ENCODE assay signal across 14 cellular contexts in the genomic region with DNA sequence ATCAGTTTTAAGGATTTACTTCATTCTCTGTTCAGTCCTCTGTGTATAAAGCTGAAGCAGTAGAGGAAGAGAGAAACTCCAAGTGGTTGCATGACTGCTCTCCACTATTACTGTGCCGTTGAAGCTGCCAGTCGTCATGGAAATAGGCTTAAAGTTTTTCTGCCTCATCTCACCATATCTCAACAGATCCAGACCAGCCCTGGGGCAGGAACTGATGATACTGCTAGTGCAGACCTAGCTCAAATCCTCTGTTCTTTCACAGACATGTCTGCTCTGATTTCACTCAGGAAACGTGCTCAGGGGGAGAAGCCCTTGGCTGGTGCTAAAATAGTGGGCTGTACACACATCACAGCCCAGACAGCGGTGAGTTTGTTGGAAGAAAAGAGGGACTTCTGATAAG. TPM values are rescaled to one million over a fixed set of nuclear protein-coding genes. Genes with fewer than 3 reads are reported as not detected.
DNase-seq lines count a peak whose midpoint lies in the region; ATAC-seq, FAIRE-seq and TF ChIP-seq lines count a peak whose summit lies in the region.
"Had no signal": no experiment of that assay in that cellular context is flagged by ENCODE, and none has a peak within 500 bp of the region (broad histone marks: within the 10 kb centered on the region; RNA-seq: fewer than 3 reads in every experiment).

No MANE protein-coding gene starts in this region.

- SMC1A ChIA-PET in GM12878 (lab: Charles Lee; ENCODE audit: uncharacterized antibody, unreplicated experiment): interaction anchor here (0.5 to 5.7 kb wide), 12 partner anchors 8 to 466 kb away, joined by 3 to 113 read pairs (median 4); partner anchors contain the start of gene AHCYL1

- no peak for TF ChIP-seq POLR2A in GM12878 (IDR thresholded peaks at IDR 0.05; ENCODE audit: low read depth, low read length)

- RAD21 ChIA-PET in GM12878 (lab: Charles Lee; ENCODE audit: unreplicated experiment): interaction anchor here (1.3 to 3.9 kb wide), 7 partner anchors 13 to 466 kb away, joined by 3 to 94 read pairs (median 9); partner anchors contain the start of genes AHCYL1, GNAI3 and STRIP1

- H3K79me2 ChIP-seq in GM12878 (ENCODE audit: control insufficient read depth, insufficient read depth, low read length): no peaks in the 10 kb centered on the region
- H3K79me2 ChIP-seq in Karpas-422 (ENCODE audit: low read length): peaks cover 6% of the 10 kb centered on the region; the same call in 1 of the 2 replicates

- H2AFZ ChIP-seq in GM12878 (ENCODE audit: control insufficient read depth, low read depth, low read length) (peak overlapping the region; percentile 3), Karpas-422 (ENCODE audit: low read length) (no peak overlapping the region)

- WGBS in GM12878 (ENCODE audit: insufficient coverage, insufficient replicate concordance, low lambda C conversion rate, missing lambda C conversion rate): 10% methylated on average over 4 of the region's 4 CpGs

- peak; percentile 49 for FAIRE-seq in GM12878 (lab: Jason Lieb, UNC)
- FAIRE-seq: D721Med had no signal

- H3K9ac ChIP-seq in GM12878 (ENCODE audit: control insufficient read depth, insufficient read depth, low read length) (no peak overlapping the region; the same call in 1 of the 2 replicates), Karpas-422 (ENCODE audit: low read length) (no peak overlapping the region)

- DNase-seq in GM12865 (ENCODE audit: low read depth): peak; percentile 75
- peak; percentile 45 for DNase-seq in GM12878 (ENCODE audit: low read depth, low spot score)
- no peak for DNase-seq in SKM-1 treated with dmso at 0.1 percent for 144 hours (lab: John Stamatoyannopoulos, UW; ENCODE audit: unreplicated experiment)
- DNase-seq in Karpas-422: no peak
- no peak for DNase-seq in glomerular visceral epithelial cell (ENCODE audit: extremely low spot score)
- DNase-seq in HT-29 (ENCODE audit: low spot score): no peak
- DNase-seq: activated CD4-positive, CD25-positive, alpha-beta regulatory T cell had no signal

- peak overlapping the region; percentile 86 for H3K4me2 ChIP-seq in GM12878 (ENCODE audit: control insufficient read depth, insufficient read depth)
- H3K4me2 ChIP-seq in Karpas-422 (ENCODE audit: low read depth, low read length, poor library complexity, severe bottlenecking): no peak overlapping the region

- no peak for TF ChIP-seq RAD21 in GM12878 (IDR thresholded peaks at IDR 0.05; ENCODE audit: insufficient read depth, low read depth, low read length)

- H3K9me2 ChIP-seq in Karpas-422 (replicated peaks; ENCODE audit: insufficient read depth, low read length): no peaks in the 10 kb centered on the region

- H3K4me1 ChIP-seq in GM12878 (ENCODE audit: control insufficient read depth, insufficient read depth, low read length): peaks cover 27% of the 10 kb centered on the region
- peaks cover under 1% of the 10 kb centered on the region; the same call in 1 of the 2 replicates for H3K4me1 ChIP-seq in Karpas-422 (ENCODE audit: low read length)

- ATAC-seq in GM19463 (IDR thresholded peaks at IDR 0.05; ENCODE audit: unreplicated experiment): peak; percentile 67
- peak; percentile 53 for ATAC-seq in HG03095 (IDR thresholded peaks at IDR 0.05; ENCODE audit: unreplicated experiment)
- ATAC-seq in GM12878: peak; percentile 83

- intact Hi-C loops in GM12878 (cut with micrococcal nuclease; ENCODE audit: unreplicated experiment): no loop called here

- POLR2A ChIA-PET in GM12878 (lab: Charles Lee): interaction anchor here (1.0 to 2.7 kb wide), 4 partner anchors 20 to 466 kb away, joined by 4 to 28 read pairs (median 6); partner anchors contain the start of gene AHCYL1

- no peak for TF ChIP-seq EP300 in GM12878 (IDR thresholded peaks at IDR 0.05; ENCODE audit: borderline replicate concordance in 1 of 2, control insufficient read depth in 1 of 2, low read depth in 2 of 2, low read length in 2 of 2)

- no peaks in the 10 kb centered on the region for H4K20me1 ChIP-seq in GM12878 (ENCODE audit: control insufficient read depth, insufficient read depth)
- no peaks in the 10 kb centered on the region for H4K20me1 ChIP-seq in Karpas-422 (ENCODE audit: insufficient read depth, low read depth, low read length)

- CTCF ChIA-PET in GM12878 (lab: Yijun Ruan, JAX): interaction anchor here (0.8 to 9.5 kb wide), 23 partner anchors 8 to 467 kb away, joined by 3 to 200 read pairs (median 7); partner anchors contain the start of genes AHCYL1, AMPD2, GNAT2 and STRIP1

- H3K9me3 ChIP-seq in GM12878 (replicated peaks; ENCODE audit: control insufficient read depth, insufficient read depth, low read length) (no peaks in the 10 kb centered on the region), Karpas-422 (ENCODE audit: low read length) (no peaks in the 10 kb centered on the region)
- H3K9me3 ChIP-seq: upper lobe of left lung had no signal

- peak overlapping the region; percentile 34 for H3K27ac ChIP-seq in GM12878 (ENCODE audit: control insufficient read depth, insufficient read depth)
- no peak overlapping the region for H3K27ac ChIP-seq in Karpas-422 (ENCODE audit: low read length)
- H3K27ac ChIP-seq: upper lobe of left lung had no signal

- H3K27me3 ChIP-seq in GM12878 (replicated peaks in 1 of 2; ENCODE audit: control insufficient read depth in 2 of 2, insufficient read depth in 2 of 2, low read length in 1 of 2) (no peaks in the 10 kb centered on the region), Karpas-422 (ENCODE audit: low read length) (no peaks in the 10 kb centered on the region)
- H3K27me3 ChIP-seq: upper lobe of left lung had no signal

- in situ Hi-C loops in GM12878 (cut with MboI): no loop called here

- peaks cover 5 to 31% of the 10 kb centered on the region in 2 experiments; a peak in 3 of 4 replicates for H3K36me3 ChIP-seq in GM12878 (ENCODE audit: control insufficient read depth in 2 of 2, insufficient read depth in 2 of 2, low read length in 1 of 2)
- peaks cover 28% of the 10 kb centered on the region; the same call in 1 of the 2 replicates for H3K36me3 ChIP-seq in Karpas-422 (ENCODE audit: insufficient read depth, low read length)

- no peak overlapping the region for H3K4me3 ChIP-seq in GM12865 (ENCODE audit: low read depth, low read length)
- H3K4me3 ChIP-seq in GM12878: 0 out of 2 replicates have a peak overlapping the region, but pooled peaks have one; percentile 26
- H3K4me3 ChIP-seq in Karpas-422 (ENCODE audit: low read length): no peak overlapping the region
- H3K4me3 ChIP-seq: upper lobe of left lung had no signal

- no TSS peak for BruUV-seq in GM12878 (replicated peaks; lab: Mats Ljungman, UMichigan)

- TF ChIP-seq CTCF in GM12865 (IDR thresholded peaks at IDR 0.05; ENCODE audit: insufficient read depth, low read depth, low read length, missing control alignments): no peak
- no peak for TF ChIP-seq CTCF in GM12878 (IDR thresholded peaks at IDR 0.05 in 2 of 3, conservative IDR thresholded peaks at IDR 0.05 in 1 of 3; ENCODE audit: control insufficient read depth in 2 of 3, extremely low read depth in 1 of 3, insufficient read depth in 1 of 3, low read depth in 3 of 3, low read length in 3 of 3)

RNA-seq across cellular contexts. Expression of gene STRIP1, which starts 22.3 kb away (rescaled TPM):
- 105 and 117 TPM in 2 replicates for total RNA-seq in GM12878 (2013; cell fraction: nucleolus; rRNA removed)
- 24.5 and 25.2 TPM in 2 replicates for total RNA-seq in GM12878 (2014; rRNA removed)
- total RNA-seq in GM12878 (2014; rRNA removed; fragmentation: Illumina TruSeq; extraction: Trizol): 16.4 and 17.4 TPM in 2 replicates
- total RNA-seq in GM12878 (2021): 22.5 and 25.5 TPM in 2 replicates
- polyA plus RNA-seq in GM12878 (2011; ENCODE audit: low read depth): 14.6 TPM
- polyA plus RNA-seq in GM12878 (2011; rRNA removed): 18.9 and 22.8 TPM in 2 replicates
- polyA plus RNA-seq in GM12878 (2011; cell fraction: cytosol; rRNA removed): 17.8 and 25.1 TPM in 2 replicates
- polyA plus RNA-seq in GM12878 (2011; cell fraction: nucleus; rRNA removed): 98.6 and 109 TPM in 2 replicates
- 15.6 and 16.4 TPM in 2 replicates for polyA plus RNA-seq in GM12878 (2012)
- 14.3 and 19.4 TPM in 2 replicates for polyA plus RNA-seq in GM12878 (2014; fragmentation: Illumina TruSeq; extraction: Trizol)
- polyA plus RNA-seq in GM12878 (2014; fragmentation: Nextera tagmentation; extraction: Ambion mirVana): 1 to 10 TPM; 6.3 to 7.9 TPM
- 23.7 and 26.6 TPM in 2 replicates for polyA plus RNA-seq in GM12878 (2014; rRNA removed)
- polyA plus RNA-seq in GM12878 (2016; fragmentation: Nextera tagmentation; extraction: Ambion mirVana): 10 to 100 TPM; 16.5 to 16.7 TPM
- 35.5 and 42.3 TPM in 2 replicates for polyA minus RNA-seq in GM12878 (2011; rRNA and poly(A)+ RNA removed)
- polyA minus RNA-seq in GM12878 (2011; cell fraction: cytosol; rRNA and poly(A)+ RNA removed): 9.8 and 15.5 TPM in 2 replicates
- polyA minus RNA-seq in GM12878 (2011; cell fraction: nucleus; rRNA and poly(A)+ RNA removed): 42.9 and 72.4 TPM in 2 replicates
- 35.3 and 53.8 TPM in 2 replicates for total RNA-seq in Karpas-422 (2014; rRNA removed; shearing (Covaris generic); ENCODE audit: low replicate concordance)
- total RNA-seq in HT-29 (2014; rRNA removed; shearing (Covaris generic)): 24.1 and 26.8 TPM in 2 replicates

RNA-seq across cellular contexts. Expression of gene AHCYL1, which starts 27.5 kb away (rescaled TPM):
- total RNA-seq in GM12878 (2013; cell fraction: nucleolus; rRNA removed): 19.4 and 26.5 TPM in 2 replicates
- total RNA-seq in GM12878 (2014; rRNA removed) (28.0 and 31.7 TPM in 2 replicates), GM12878 (2014; rRNA removed; fragmentation: Illumina TruSeq; extraction: Trizol) (30.0 and 30.9 TPM in 2 replicates), GM12878 (2021) (59.9 and 64.8 TPM in 2 replicates)
- 28.1 TPM for polyA plus RNA-seq in GM12878 (2011; ENCODE audit: low read depth)
- polyA plus RNA-seq in GM12878 (2011; rRNA removed) (73.5 and 73.6 TPM in 2 replicates), GM12878 (2014; fragmentation: Illumina TruSeq; extraction: Trizol) (60.7 and 67.6 TPM in 2 replicates), GM12878 (2014; fragmentation: Nextera tagmentation; extraction: Ambion mirVana) (10 to 100 TPM; 24.7 to 26.1 TPM), GM12878 (2014; rRNA removed) (39.2 and 43.9 TPM in 2 replicates), GM12878 (2016; fragmentation: Nextera tagmentation; extraction: Ambion mirVana) (10 to 100 TPM; 49.7 to 54.2 TPM)
- 45.5 and 59.4 TPM in 2 replicates for polyA plus RNA-seq in GM12878 (2011; cell fraction: cytosol; rRNA removed)
- polyA plus RNA-seq in GM12878 (2011; cell fraction: nucleus; rRNA removed): 58.0 and 62.1 TPM in 2 replicates
- 34.9 and 46.3 TPM in 2 replicates for polyA plus RNA-seq in GM12878 (2012)
- 49.6 and 59.3 TPM in 2 replicates for polyA minus RNA-seq in GM12878 (2011; rRNA and poly(A)+ RNA removed)
- polyA minus RNA-seq in GM12878 (2011; cell fraction: cytosol; rRNA and poly(A)+ RNA removed): 17.9 and 21.8 TPM in 2 replicates
- 13.7 and 24.5 TPM in 2 replicates for polyA minus RNA-seq in GM12878 (2011; cell fraction: nucleus; rRNA and poly(A)+ RNA removed)
- 29.5 and 34.0 TPM in 2 replicates for total RNA-seq in Karpas-422 (2014; rRNA removed; shearing (Covaris generic); ENCODE audit: low replicate concordance)
- total RNA-seq in HT-29 (2014; rRNA removed; shearing (Covaris generic)): 45.6 and 48.7 TPM in 2 replicates

RNA-seq across cellular contexts. Expression of gene ALX3, which starts 58.4 kb away (rescaled TPM):
- total RNA-seq in GM12878 (2013; cell fraction: nucleolus; rRNA removed): not detected in 2 replicates
- total RNA-seq in GM12878 (2014; rRNA removed) (not detected in 2 replicates), GM12878 (2014; rRNA removed; fragmentation: Illumina TruSeq; extraction: Trizol) (not detected in 2 replicates), GM12878 (2021) (not detected in 2 replicates)
- not detected for polyA plus RNA-seq in GM12878 (2011; ENCODE audit: low read depth)
- polyA plus RNA-seq in GM12878 (2011; rRNA removed) (not detected in 2 replicates), GM12878 (2014; fragmentation: Illumina TruSeq; extraction: Trizol) (not detected in 2 replicates), GM12878 (2014; fragmentation: Nextera tagmentation; extraction: Ambion mirVana) (not detected), GM12878 (2014; rRNA removed) (not detected in 2 replicates), GM12878 (2016; fragmentation: Nextera tagmentation; extraction: Ambion mirVana) (not detected)
- polyA plus RNA-seq in GM12878 (2011; cell fraction: cytosol; rRNA removed): not detected in 2 replicates
- not detected in 2 replicates for polyA plus RNA-seq in GM12878 (2011; cell fraction: nucleus; rRNA removed)
- polyA plus RNA-seq in GM12878 (2012): not detected in 2 replicates
- polyA minus RNA-seq in GM12878 (2011; rRNA and poly(A)+ RNA removed): not detected in 2 replicates
- not detected in 2 replicates for polyA minus RNA-seq in GM12878 (2011; cell fraction: cytosol; rRNA and poly(A)+ RNA removed)
- not detected in 2 replicates for polyA minus RNA-seq in GM12878 (2011; cell fraction: nucleus; rRNA and poly(A)+ RNA removed)
- total RNA-seq in Karpas-422 (2014; rRNA removed; shearing (Covaris generic); ENCODE audit: low replicate concordance): not detected in 2 replicates
- not detected in 2 replicates for total RNA-seq in HT-29 (2014; rRNA removed; shearing (Covaris generic))
- total RNA-seq: cerebellum, NCI-H460, skeletal muscle tissue had no signal

Comparison
In these comparisons a context has a peak if more than half of its experiments do, and no peak if none do; other contexts are left out.
1. DNase-seq: peak in GM12865 (single experiment) and GM12878 (single experiment); none in SKM-1 treated with dmso at 0.1 percent for 144 hours (single experiment), Karpas-422 (single experiment), glomerular visceral epithelial cell (single experiment) and HT-29 (single experiment).
2. Peak in every context shown above with its lines, with median percentiles within 50 percentile points of each other: ATAC-seq.